In genomic region chr19:55250262-55251036, GRCh38 we compare ENCODE assay signal across 15 cellular contexts. TPM values are rescaled to one million over a fixed set of nuclear protein-coding genes. Genes with fewer than 3 reads are reported as not detected.
A peak's percentile ranks its signal among the peaks of the same experiment; 100 is the strongest.
DNase-seq lines count a peak whose midpoint lies in the region; ATAC-seq, FAIRE-seq and TF ChIP-seq lines count a peak whose summit lies in the region.
"Had no signal": no experiment of that assay in that cellular context is flagged by ENCODE, and none has a peak within 500 bp of the region (broad histone marks: within the 10 kb centered on the region; RNA-seq: fewer than 3 reads in every experiment).

No MANE protein-coding gene starts in this region.

- H3K9ac ChIP-seq in BLaER1, result peak overlapping the region; percentile 97

- H3K27ac Mint-ChIP-seq in GM23338 (peak overlapping the region; percentile 22), nephron progenitor cell (peak overlapping the region; percentile 91)
- peak overlapping the region; percentile 95 for H3K27ac Mint-ChIP-seq in activated naive CD8-positive, alpha-beta T cell treated with anti-CD3 and anti-CD28 coated beads, Interleukin-2, amount 10 ng/mL, durations not matched to agents 7 days and 5 days

- H3K4me2 ChIP-seq in BLaER1 (peak overlapping the region; percentile 98), GM23338 (no peak overlapping the region)

- peak overlapping the region; percentile 88 for H3K4me3 ChIP-seq in BLaER1
- H3K4me3 ChIP-seq in GM23338, result no peak overlapping the region
- H3K4me3 ChIP-seq: coronary artery, pancreas had no signal

- peak overlapping the region; percentile 98 for H3K27ac ChIP-seq in BLaER1
- H3K27ac ChIP-seq in GM23338 (ENCODE audit: low read depth), result no peak overlapping the region
- H3K27ac ChIP-seq: pancreas had no signal

- in situ Hi-C loops in GM13977 (cut with MboI; ENCODE audit: low pct_unique_long_range_greater_than_20kb, low sequenced_read_pairs, unreplicated experiment), result no loop called here

- TF ChIP-seq CTCF in GM23338 (conservative IDR thresholded peaks at IDR 0.05; ENCODE audit: low read depth in 2 of 2) (no peak), nephron progenitor cell (IDR thresholded peaks at IDR 0.05) (no peak), GM13977 (IDR thresholded peaks at IDR 0.05; ENCODE audit: extremely low read depth, insufficient read depth, missing control alignments) (no peak)

- no peak overlapping the region for H2AFZ ChIP-seq in GM23338

- H3K27me3 ChIP-seq in BLaER1 (no peaks in the 10 kb centered on the region), GM23338 (ENCODE audit: insufficient read depth) (no peaks in the 10 kb centered on the region)
- H3K27me3 ChIP-seq: pancreas had no signal

- DNase-seq in GM23338 (ENCODE audit: low spot score) (no peak), nephron progenitor cell (peak; percentile 36), COR-L47 (lab: John Stamatoyannopoulos, UW) (no peak), GM13977 (ENCODE audit: low spot score) (no peak), GM19239 (ENCODE audit: insufficient read length, low spot score) (no peak)
- DNase-seq in activated naive CD8-positive, alpha-beta T cell treated with anti-CD3 and anti-CD28 coated beads, Interleukin-2, amount 10 ng/mL, durations not matched to agents 7 days and 5 days, result no peak
- DNase-seq: amniotic stem cell, NCI-H1417, NCI-H524 treated with DMSO at 0.1 percent for 48 hours, pancreas had no signal

- H3K27me3 Mint-ChIP-seq in GM23338 (ENCODE audit: insufficient read depth, low read depth, poor library complexity) (peaks cover 14% of the 10 kb centered on the region), nephron progenitor cell (ENCODE audit: low read depth, poor library complexity) (no peaks in the 10 kb centered on the region)
- H3K27me3 Mint-ChIP-seq in activated naive CD8-positive, alpha-beta T cell treated with anti-CD3 and anti-CD28 coated beads, Interleukin-2, amount 10 ng/mL, durations not matched to agents 7 days and 5 days, result no peaks in the 10 kb centered on the region

- peaks cover 81% of the 10 kb centered on the region for H3K79me2 ChIP-seq in GM23338 (replicated peaks; ENCODE audit: insufficient read depth)

- H4K20me1 ChIP-seq in BLaER1, result peaks cover 100% of the 10 kb centered on the region
- peaks cover 25% of the 10 kb centered on the region for H4K20me1 ChIP-seq in GM23338 (replicated peaks; ENCODE audit: insufficient read depth)

- H3K9me3 Mint-ChIP-seq in GM23338 (no peaks in the 10 kb centered on the region), nephron progenitor cell (no peaks in the 10 kb centered on the region)
- no peaks in the 10 kb centered on the region for H3K9me3 Mint-ChIP-seq in activated naive CD8-positive, alpha-beta T cell treated with anti-CD3 and anti-CD28 coated beads, Interleukin-2, amount 10 ng/mL, durations not matched to agents 7 days and 5 days

- no peaks in the 10 kb centered on the region for H3K9me3 ChIP-seq in BLaER1
- H3K9me3 ChIP-seq: pancreas had no signal

- H3K9me2 ChIP-seq in GM23338 (ENCODE audit: insufficient read depth), result no peaks in the 10 kb centered on the region

- peaks cover 4% of the 10 kb centered on the region; the same call in 2 of the 3 replicates for H3K36me3 Mint-ChIP-seq in GM23338 (ENCODE audit: low read depth)
- H3K36me3 Mint-ChIP-seq in activated naive CD8-positive, alpha-beta T cell treated with anti-CD3 and anti-CD28 coated beads, Interleukin-2, amount 10 ng/mL, durations not matched to agents 7 days and 5 days, result peaks cover 22% of the 10 kb centered on the region
- H3K36me3 Mint-ChIP-seq in nephron progenitor cell (ENCODE audit: low read depth), result no peaks in the 10 kb centered on the region

- H3K36me3 ChIP-seq in BLaER1 (peaks cover 58% of the 10 kb centered on the region), GM23338 (ENCODE audit: insufficient read depth) (no peaks in the 10 kb centered on the region)

- POLR2A ChIA-PET in activated naive CD8-positive, alpha-beta T cell treated with anti-CD3 and anti-CD28 coated beads, Interleukin-2, amount 10 ng/mL, durations not matched to agents 7 days and 5 days (lab: Charles Lee), result interaction anchor here (2.0 kb wide), 1 partner anchor 9 kb away, joined by 8 read pairs; the partner anchor contains the start of gene PPP6R1

- ATAC-seq in GM23338 (no peak), GM18870 (IDR thresholded peaks at IDR 0.05; ENCODE audit: unreplicated experiment) (no peak)
- ATAC-seq in activated naive CD8-positive, alpha-beta T cell treated with anti-CD3 and anti-CD28 coated beads, Interleukin-2, amount 10 ng/mL, durations not matched to agents 7 days and 5 days (ENCODE audit: low read depth), result no peak
- ATAC-seq: HepG2 had no signal

- 0 out of 2 replicates have a peak, but pooled peaks cover 2% of the 10 kb centered on the region for H3F3A ChIP-seq in GM23338 (replicated peaks; ENCODE audit: low read depth)

- H3K4me3 Mint-ChIP-seq in GM23338, result no peak overlapping the region; the same call in 2 of the 3 replicates
- H3K4me3 Mint-ChIP-seq in activated naive CD8-positive, alpha-beta T cell treated with anti-CD3 and anti-CD28 coated beads, Interleukin-2, amount 10 ng/mL, durations not matched to agents 7 days and 5 days, result peak overlapping the region; percentile 99
- no peak overlapping the region for H3K4me3 Mint-ChIP-seq in nephron progenitor cell

- peaks cover 29% of the 10 kb centered on the region for H3K4me1 Mint-ChIP-seq in GM23338
- H3K4me1 Mint-ChIP-seq in activated naive CD8-positive, alpha-beta T cell treated with anti-CD3 and anti-CD28 coated beads, Interleukin-2, amount 10 ng/mL, durations not matched to agents 7 days and 5 days, result peaks cover 35% of the 10 kb centered on the region
- H3K4me1 Mint-ChIP-seq in nephron progenitor cell, result peaks cover 60% of the 10 kb centered on the region

- FAIRE-seq in GM19239 (lab: Jason Lieb, UNC), result no peak
- FAIRE-seq: HepG2, pancreas, urothelium cell line had no signal

- H3K4me1 ChIP-seq in BLaER1 (peaks cover 86% of the 10 kb centered on the region), GM23338 (ENCODE audit: insufficient read depth) (peaks cover 19% of the 10 kb centered on the region)

TF ChIP-seq in GM23338, 12 proteins besides CTCF, POLR2A, EP300 and RAD21:
- TF ChIP-seq ETS1 (IDR thresholded peaks at IDR 0.05), result no peak
- TF ChIP-seq NANOG (IDR thresholded peaks at IDR 0.05; ENCODE audit: borderline replicate concordance), result no peak

RNA-seq across cellular contexts. Expression of gene PPP6R1, which starts 8.4 kb away (rescaled TPM):
- 62.5 and 70.8 TPM in 2 replicates for total RNA-seq in GM23338 (2014; rRNA removed; shearing (Covaris generic))
- polyA plus RNA-seq in GM23338 (2016; fragmentation: Nextera tagmentation; extraction: Ambion mirVana), result 22.2 and 24.9 TPM in 2 replicates
- total RNA-seq in activated naive CD8-positive, alpha-beta T cell treated with anti-CD3 and anti-CD28 coated beads, Interleukin-2, amount 10 ng/mL, durations not matched to agents 7 days and 5 days, result 100 to 1,000 TPM; 211 to 226 TPM

RNA-seq across cellular contexts. Expression of gene TMEM86B, which starts 21.9 kb away (rescaled TPM):
- 2.9 and 3.2 TPM in 2 replicates for total RNA-seq in GM23338 (2014; rRNA removed; shearing (Covaris generic))
- 1.1 and 1.7 TPM in 2 replicates for polyA plus RNA-seq in GM23338 (2016; fragmentation: Nextera tagmentation; extraction: Ambion mirVana)
- total RNA-seq in activated naive CD8-positive, alpha-beta T cell treated with anti-CD3 and anti-CD28 coated beads, Interleukin-2, amount 10 ng/mL, durations not matched to agents 7 days and 5 days, result 10 to 100 TPM; 18.8 to 19.4 TPM

RNA-seq across cellular contexts. Expression of gene HSPBP1, which starts 29.5 kb away (rescaled TPM):
- 91.0 and 91.1 TPM in 2 replicates for total RNA-seq in GM23338 (2014; rRNA removed; shearing (Covaris generic))
- polyA plus RNA-seq in GM23338 (2016; fragmentation: Nextera tagmentation; extraction: Ambion mirVana), result 81.9 and 83.6 TPM in 2 replicates
- 10 to 100 TPM; 19.5 to 20.3 TPM for total RNA-seq in activated naive CD8-positive, alpha-beta T cell treated with anti-CD3 and anti-CD28 coated beads, Interleukin-2, amount 10 ng/mL, durations not matched to agents 7 days and 5 days

RNA-seq across cellular contexts. Expression of gene BRSK1, which starts 33.3 kb away (rescaled TPM):
- 11.3 and 17.2 TPM in 2 replicates for total RNA-seq in GM23338 (2014; rRNA removed; shearing (Covaris generic))
- polyA plus RNA-seq in GM23338 (2016; fragmentation: Nextera tagmentation; extraction: Ambion mirVana), result 2.3 and 3.4 TPM in 2 replicates
- 1 to 10 TPM; 9.0 TPM for total RNA-seq in activated naive CD8-positive, alpha-beta T cell treated with anti-CD3 and anti-CD28 coated beads, Interleukin-2, amount 10 ng/mL, durations not matched to agents 7 days and 5 days

RNA-seq across cellular contexts. Expression of gene PTPRH, which starts 41.1 kb away (rescaled TPM):
- 0.12 and 2.1 TPM in 2 replicates for total RNA-seq in GM23338 (2014; rRNA removed; shearing (Covaris generic))
- polyA plus RNA-seq in GM23338 (2016; fragmentation: Nextera tagmentation; extraction: Ambion mirVana), result 0.12 and 0.16 TPM in 2 replicates
- not detected for total RNA-seq in activated naive CD8-positive, alpha-beta T cell treated with anti-CD3 and anti-CD28 coated beads, Interleukin-2, amount 10 ng/mL, durations not matched to agents 7 days and 5 days

Comparison
In these comparisons a context has a peak if more than half of its experiments do, and no peak if none do; other contexts are left out.
1. H3K27ac Mint-ChIP-seq: peak in every context shown above with its lines; median percentile 95 in activated naive CD8-positive, alpha-beta T cell treated with anti-CD3 and anti-CD28 coated beads, Interleukin-2, amount 10 ng/mL, durations not matched to agents 7 days and 5 days; 91 in nephron progenitor cell; 22 in GM23338.